In genomic region chr4:7037425-7037824, GRCh38 we compare ENCODE assay signal across 1 cellular context.
TF ChIP-seq lines count a peak whose summit lies in the region.

No MANE protein-coding gene starts in this region.

TF ChIP-seq in H1, 55 proteins besides CTCF, POLR2A, EP300 and RAD21 (continued from another document):
- TF ChIP-seq SIX5 (IDR thresholded peaks at IDR 0.05; ENCODE audit: low read depth, low read length) (no peak), CTBP2 (IDR thresholded peaks at IDR 0.05; ENCODE audit: borderline replicate concordance, insufficient read depth, insufficient read length, low read length) (no peak), JUND (IDR thresholded peaks at IDR 0.05; ENCODE audit: low read length) (no peak), HDAC6 (IDR thresholded peaks at IDR 0.05; ENCODE audit: low read depth, low read length) (no peak), SAP30 (IDR thresholded peaks at IDR 0.05; ENCODE audit: insufficient read depth, insufficient replicate concordance, low read length) (no peak), RFX5 (IDR thresholded peaks at IDR 0.05; ENCODE audit: borderline replicate concordance, low read depth, low read length) (no peak), SP1 (IDR thresholded peaks at IDR 0.05; ENCODE audit: low read depth, low read length) (no peak), KDM4A (IDR thresholded peaks at IDR 0.05; ENCODE audit: low read depth, low read length, severe bottlenecking) (no peak), SUZ12 (IDR thresholded peaks at IDR 0.05; ENCODE audit: low read length) (no peak), TAF7 (optimal IDR thresholded peaks at IDR 0.05; ENCODE audit: borderline replicate concordance, low read depth, low read length) (no peak), TEAD4 (IDR thresholded peaks at IDR 0.05; ENCODE audit: low read depth, low read length) (no peak), CHD2 (IDR thresholded peaks at IDR 0.05; ENCODE audit: low read length) (no peak), CHD1 (IDR thresholded peaks at IDR 0.05; ENCODE audit: low read depth, low read length) (no peak), EZH2 (IDR thresholded peaks at IDR 0.05; ENCODE audit: low read depth, low read length, severe bottlenecking) (no peak), SP2 (IDR thresholded peaks at IDR 0.05; ENCODE audit: low read length) (no peak), PHF8 (conservative IDR thresholded peaks at IDR 0.05; ENCODE audit: low read depth, low read length) (no peak), BCL11A (IDR thresholded peaks at IDR 0.05; ENCODE audit: low read depth in 2 of 2, low read length in 2 of 2) (no peak), SRF (IDR thresholded peaks at IDR 0.05; ENCODE audit: low read depth, low read length) (no peak), CREB1 (IDR thresholded peaks at IDR 0.05) (no peak)
